In genomic region chr1:1332774-1333480, GRCh38 we compare ENCODE assay signal across 13 cellular contexts. TPM values are rescaled to one million over a fixed set of nuclear protein-coding genes. Genes with fewer than 3 reads are reported as not detected.
DNase-seq lines count a peak whose midpoint lies in the region; FAIRE-seq and TF ChIP-seq lines count a peak whose summit lies in the region.
"Had no signal": no experiment of that assay in that cellular context is flagged by ENCODE, and none has a peak within 500 bp of the region (broad histone marks: within the 10 kb centered on the region; RNA-seq: fewer than 3 reads in every experiment).

No MANE protein-coding gene starts in this region.

- no peak overlapping the region for H3K4me3 ChIP-seq in keratinocyte (ENCODE audit: control insufficient read depth in 2 of 3, extremely low read depth in 1 of 3, insufficient read depth in 2 of 3, low read depth in 1 of 3, low read length in 3 of 3)
- H3K4me3 ChIP-seq in transverse colon: no peak overlapping the region

- in situ Hi-C loops in transverse colon (cut with MboI; ENCODE audit: low pct_ligation_motif_present in 1 of 4, low pct_unique_long_range_greater_than_20kb in 1 of 4, low sequenced_read_pairs in 3 of 4): no loop called here

- H3K4me1 ChIP-seq in keratinocyte (ENCODE audit: control insufficient read depth, extremely low read depth, insufficient read depth, low read length) (peaks cover 32% of the 10 kb centered on the region), transverse colon (peaks cover 3 to 18% (median 13%) of the 10 kb centered on the region in 4 donors)

- DNase-seq in NCI-H748 (lab: John Stamatoyannopoulos, UW; ENCODE audit: unreplicated experiment) (peak; percentile 8), NCI-H748 treated with DMSO at 0.1 percent for 48 hours (lab: John Stamatoyannopoulos, UW) (no peak), keratinocyte (ENCODE audit: low read depth, low spot score) (no peak), transverse colon (peak; percentile 70), GM19240 (ENCODE audit: insufficient read length, low spot score) (no peak)
- DNase-seq in activated CD4-positive, alpha-beta T cell treated with anti-CD3 and anti-CD28 coated beads, Interleukin-2, amount 50 U/mL, for 1 hour: no peak
- DNase-seq: activated CD4-positive, alpha-beta T cell treated with anti-CD3 and anti-CD28 coated beads for 48 hours; activated T-cell treated with anti-CD3 and anti-CD28 coated beads, Interleukin-2, amount 50 U/mL, for 1 hour; CD4-positive, alpha-beta memory T cell; foreskin fibroblast; SIG-M5; stimulated activated naive CD4-positive, alpha-beta T cell treated with Interleukin-2 at 50 U/mL for 16 hours had no signal

- H3K9me3 ChIP-seq in keratinocyte (ENCODE audit: control insufficient read depth, low read depth, low read length): peaks cover 4% of the 10 kb centered on the region
- no peaks in the 10 kb centered on the region for H3K9me3 ChIP-seq in transverse colon

- dilution Hi-C loops in keratinocyte (cut with MboI; ENCODE audit: extremely low pct_ligation_motif_present, low sequenced_read_pairs): no loop called here

- WGBS in transverse colon (ENCODE audit: low coverage in 1 of 2), 2 donors: 41% methylated on average over 44 of the region's 48 CpGs; no CpG with 5 or more reads in 1 of the 2 donors

- no peak overlapping the region for H2AFZ ChIP-seq in keratinocyte (ENCODE audit: control insufficient read depth, low read length)

- no peaks in the 10 kb centered on the region for H3K9me1 ChIP-seq in keratinocyte (ENCODE audit: control insufficient read depth, extremely low read depth, insufficient read depth, low read length)

- no peak for TF ChIP-seq EP300 in transverse colon (IDR thresholded peaks at IDR 0.05; ENCODE audit: low read depth)

- peak overlapping the region; percentile 37 for H3K4me2 ChIP-seq in keratinocyte (ENCODE audit: control insufficient read depth, extremely low read depth, insufficient read depth, low read depth, low read length)

- H3K9ac ChIP-seq in keratinocyte (ENCODE audit: control insufficient read depth, extremely low read depth, insufficient read depth, low read length): peak overlapping the region; percentile 22

- no peak for TF ChIP-seq POLR2A in transverse colon (IDR thresholded peaks at IDR 0.05)

- no peak overlapping the region for H3K27ac ChIP-seq in keratinocyte (ENCODE audit: control insufficient read depth, insufficient read depth, low read length)
- H3K27ac ChIP-seq in transverse colon: no peak overlapping the region
- H3K27ac ChIP-seq: skin epidermis had no signal

- TF ChIP-seq CTCF in keratinocyte (optimal IDR thresholded peaks at IDR 0.05 in 1 of 3, IDR thresholded peaks at IDR 0.05 in 1 of 3, conservative IDR thresholded peaks at IDR 0.05 in 1 of 3; ENCODE audit: extremely low read depth in 1 of 3, insufficient read depth in 2 of 3, low read length in 3 of 3) (no peak), transverse colon (IDR thresholded peaks at IDR 0.05) (no peak)

- peaks cover 29% of the 10 kb centered on the region for H4K20me1 ChIP-seq in keratinocyte (ENCODE audit: control insufficient read depth, extremely low read depth, insufficient read depth, low read length)

- H3K27me3 ChIP-seq in keratinocyte (ENCODE audit: control insufficient read depth, extremely low read depth, insufficient read depth, low read length) (peaks cover 11% of the 10 kb centered on the region), transverse colon (peaks cover 12% of the 10 kb centered on the region)

- intact Hi-C loops in transverse colon (cut with DNase I; ENCODE audit: low total_unique reads): no loop called here

- H3K36me3 ChIP-seq in keratinocyte (ENCODE audit: control insufficient read depth in 2 of 2, extremely low read depth in 1 of 2, insufficient read depth in 2 of 2, low read length in 2 of 2) (peaks cover 8 to 11% of the 10 kb centered on the region in 2 experiments), transverse colon (peaks cover 0 to under 1% (median 0%) of the 10 kb centered on the region in 4 donors)

- no peaks in the 10 kb centered on the region for H3K79me2 ChIP-seq in keratinocyte (ENCODE audit: control insufficient read depth, insufficient read depth, low read length)

- no peak for FAIRE-seq in keratinocyte (lab: Jason Lieb, UNC)

RNA-seq across cellular contexts. Expression of gene TAS1R3, which starts 1.8 kb away (rescaled TPM):
- polyA plus RNA-seq in keratinocyte: 0.01 to 0.08 TPM (median 0.04 TPM) in 3 replicates
- polyA plus RNA-seq in keratinocyte (2011; ENCODE audit: low read depth): 0.07 TPM
- 0.02 and 0.03 TPM in 2 replicates for polyA plus RNA-seq in keratinocyte (2011; cell fraction: cytosol; rRNA removed)
- 0.09 and 0.20 TPM in 2 replicates for polyA plus RNA-seq in keratinocyte (2011; cell fraction: nucleus; rRNA removed)
- polyA plus RNA-seq in keratinocyte (2012; ENCODE audit: low replicate concordance): 0.14 and 0.27 TPM in 2 replicates
- 0.03 TPM in 1 of 3 replicates, not detected in the others for polyA minus RNA-seq in keratinocyte
- not detected for polyA minus RNA-seq in keratinocyte (2011; cell fraction: cytosol; rRNA and poly(A)+ RNA removed)
- polyA minus RNA-seq in keratinocyte (2011; cell fraction: nucleus; rRNA and poly(A)+ RNA removed): 0.11 and 0.23 TPM in 2 replicates
- 1 to 10 TPM in 2 of 4 donors, under 1 TPM in 1, not detected in 1; 0.40 to 2.0 (median 1.9) TPM for total RNA-seq in transverse colon

RNA-seq across cellular contexts. Expression of gene CPTP, which starts 8.3 kb away (rescaled TPM):
- polyA plus RNA-seq in keratinocyte: 5.8 to 14.0 TPM (median 11.8 TPM) in 3 replicates
- 4.4 TPM for polyA plus RNA-seq in keratinocyte (2011; ENCODE audit: low read depth)
- 9.4 and 26.1 TPM in 2 replicates for polyA plus RNA-seq in keratinocyte (2011; cell fraction: cytosol; rRNA removed)
- 8.9 and 14.9 TPM in 2 replicates for polyA plus RNA-seq in keratinocyte (2011; cell fraction: nucleus; rRNA removed)
- polyA plus RNA-seq in keratinocyte (2012; ENCODE audit: low replicate concordance): 20.3 and 26.7 TPM in 2 replicates
- 3.9 to 12.4 TPM (median 7.6 TPM) in 3 replicates for polyA minus RNA-seq in keratinocyte
- 65.6 TPM for polyA minus RNA-seq in keratinocyte (2011; cell fraction: cytosol; rRNA and poly(A)+ RNA removed)
- polyA minus RNA-seq in keratinocyte (2011; cell fraction: nucleus; rRNA and poly(A)+ RNA removed): 11.9 and 14.7 TPM in 2 replicates
- 100 to 1,000 TPM in 1 of 4 donors, 10 to 100 TPM in 3; 48.0 to 134 (median 77.7) TPM for total RNA-seq in transverse colon

RNA-seq across cellular contexts. Expression of gene INTS11, which starts 8.5 kb away (rescaled TPM):
- polyA plus RNA-seq in keratinocyte: 70.4 to 89.8 TPM (median 76.9 TPM) in 3 replicates
- 33.3 TPM for polyA plus RNA-seq in keratinocyte (2011; ENCODE audit: low read depth)
- polyA plus RNA-seq in keratinocyte (2011; cell fraction: cytosol; rRNA removed): 53.8 and 70.3 TPM in 2 replicates
- 165 and 204 TPM in 2 replicates for polyA plus RNA-seq in keratinocyte (2011; cell fraction: nucleus; rRNA removed)
- 69.7 and 83.9 TPM in 2 replicates for polyA plus RNA-seq in keratinocyte (2012; ENCODE audit: low replicate concordance)
- polyA minus RNA-seq in keratinocyte: 73.3 to 216 TPM (median 94.2 TPM) in 3 replicates
- polyA minus RNA-seq in keratinocyte (2011; cell fraction: cytosol; rRNA and poly(A)+ RNA removed): 63.5 TPM
- 66.9 and 70.7 TPM in 2 replicates for polyA minus RNA-seq in keratinocyte (2011; cell fraction: nucleus; rRNA and poly(A)+ RNA removed)
- total RNA-seq in transverse colon: 100 to 1,000 TPM; 118 to 424 (median 140) TPM

RNA-seq across cellular contexts. Expression of gene DVL1, which starts 16.3 kb away (rescaled TPM):
- polyA plus RNA-seq in keratinocyte: 28.1 to 68.6 TPM (median 31.6 TPM) in 3 replicates
- 55.8 TPM for polyA plus RNA-seq in keratinocyte (2011; ENCODE audit: low read depth)
- polyA plus RNA-seq in keratinocyte (2011; cell fraction: cytosol; rRNA removed): 11.1 and 34.0 TPM in 2 replicates
- polyA plus RNA-seq in keratinocyte (2011; cell fraction: nucleus; rRNA removed): 84.0 and 105 TPM in 2 replicates
- 52.2 and 66.2 TPM in 2 replicates for polyA plus RNA-seq in keratinocyte (2012; ENCODE audit: low replicate concordance)
- 26.4 to 34.3 TPM (median 33.9 TPM) in 3 replicates for polyA minus RNA-seq in keratinocyte
- 74.2 TPM for polyA minus RNA-seq in keratinocyte (2011; cell fraction: cytosol; rRNA and poly(A)+ RNA removed)
- 39.9 and 69.1 TPM in 2 replicates for polyA minus RNA-seq in keratinocyte (2011; cell fraction: nucleus; rRNA and poly(A)+ RNA removed)
- 100 to 1,000 TPM; 103 to 182 (median 115) TPM for total RNA-seq in transverse colon

RNA-seq across cellular contexts. Expression of gene PUSL1, which starts 24.5 kb away (rescaled TPM):
- polyA plus RNA-seq in keratinocyte: 11.4 to 20.5 TPM (median 14.9 TPM) in 3 replicates
- 2.0 TPM for polyA plus RNA-seq in keratinocyte (2011; ENCODE audit: low read depth)
- polyA plus RNA-seq in keratinocyte (2011; cell fraction: cytosol; rRNA removed): 8.6 and 26.5 TPM in 2 replicates
- 12.2 and 16.8 TPM in 2 replicates for polyA plus RNA-seq in keratinocyte (2011; cell fraction: nucleus; rRNA removed)
- polyA plus RNA-seq in keratinocyte (2012; ENCODE audit: low replicate concordance): 9.1 and 19.4 TPM in 2 replicates
- polyA minus RNA-seq in keratinocyte: 3.8 to 11.5 TPM (median 4.9 TPM) in 3 replicates
- 22.4 TPM for polyA minus RNA-seq in keratinocyte (2011; cell fraction: cytosol; rRNA and poly(A)+ RNA removed)
- polyA minus RNA-seq in keratinocyte (2011; cell fraction: nucleus; rRNA and poly(A)+ RNA removed): 7.5 and 17.3 TPM in 2 replicates
- 10 to 100 TPM in 3 of 4 donors, 1 to 10 TPM in 1; 7.0 to 35.9 (median 20.5) TPM for total RNA-seq in transverse colon

Comparison
In these comparisons a context has a peak if more than half of its experiments do, and no peak if none do; other contexts are left out.
1. DNase-seq: peak in NCI-H748 (single experiment) and transverse colon (single experiment); none in NCI-H748 treated with DMSO at 0.1 percent for 48 hours (single experiment), keratinocyte (single experiment), GM19240 (single experiment) and activated CD4-positive, alpha-beta T cell treated with anti-CD3 and anti-CD28 coated beads, Interleukin-2, amount 50 U/mL, for 1 hour (single experiment).